Comparison of ENCODE assay signal across 8 cellular contexts in genomic region chr1:246724001-246724724, GRCh38. TPM values are rescaled to one million over a fixed set of nuclear protein-coding genes. Genes with fewer than 3 reads are reported as not detected.
DNase-seq lines count a peak whose midpoint lies in the region; ATAC-seq lines count a peak whose summit lies in the region.

Gene SCCPDH (plus strand): TSS chr1:246724409. CDS start chr1:246724423, 14 bp downstream.

- ATAC-seq in GM18498 (IDR thresholded peaks at IDR 0.05; ENCODE audit: unreplicated experiment) = peak; percentile 96
- peak; percentile 90 for ATAC-seq in HG02840 (IDR thresholded peaks at IDR 0.05; ENCODE audit: low FRiP score, unreplicated experiment)

- DNase-seq in NCI-H1694 (lab: John Stamatoyannopoulos, UW) = peak; percentile 33
- peak in 57 of 58 donors; percentile 29 to 82 (median 67) for DNase-seq in anterior cingulate cortex (lab: John Stamatoyannopoulos, UW)
- DNase-seq in hepatic stellate cell (ENCODE audit: low spot score) = peak; percentile 91
- peak; percentile 92 for DNase-seq in retina
- DNase-seq in OCI-M2 (lab: John Stamatoyannopoulos, UW; ENCODE audit: unreplicated experiment) = no peak

- intact Hi-C loops in T-helper 2 cell treated with Interferon-gamma antibody and Interleukin-4, amounts not matched to agents 100 ng/mL and 5 ng/mL, for 36 hours (cut with micrococcal nuclease) = loop anchor here (10.0 kb wide), 1 partner anchor 159 kb away; the partner anchor contains the start of genes CNST and TFB2M

RNA-seq across cellular contexts. Expression of gene SCCPDH, which starts in this region (rescaled TPM):
- total RNA-seq in T-helper 2 cell treated with Interferon-gamma antibody and Interleukin-4, amounts not matched to agents 100 ng/mL and 5 ng/mL, for 36 hours = 20.3 and 21.3 TPM in 2 replicates
